16 cellular contexts compared by ENCODE assay signal in genomic region chr18:21725201-21725600, GRCh38.
DNase-seq lines count a peak whose midpoint lies in the region; TF ChIP-seq lines count a peak whose summit lies in the region.
"Had no signal": no experiment of that assay in that cellular context is flagged by ENCODE, and none has a peak within 500 bp of the region (broad histone marks: within the 10 kb centered on the region; RNA-seq: fewer than 3 reads in every experiment).

No MANE protein-coding gene starts in this region.

- H3K27me3 Mint-ChIP-seq in nephron progenitor cell (ENCODE audit: low read depth, poor library complexity), result peaks cover 22% of the 10 kb centered on the region
- H3K27me3 Mint-ChIP-seq: B cell had no signal

- H3K27ac Mint-ChIP-seq in nephron progenitor cell, result peak overlapping the region; percentile 5
- H3K27ac Mint-ChIP-seq: B cell; CD4-positive, alpha-beta memory T cell had no signal

- H3K4me2 ChIP-seq in BLaER1 treated with 17β-estradiol and CSF1 and Interleukin-3, amounts not matched to agents 10 nM and 100 nM, result peak overlapping the region in 7 of 11 experiments; percentile 21 to 55 (median 49); a peak in 14 of 22 replicates

- H3K9me3 ChIP-seq in BLaER1 treated with 17β-estradiol and CSF1 and Interleukin-3, amounts not matched to agents 10 nM and 100 nM (replicated peaks in 1 of 11), result peaks cover 0 to 15% (median 0%) of the 10 kb centered on the region in 11 experiments; a peak in 7 of 22 replicates
- H3K9me3 ChIP-seq: HAP-1 had no signal

- no peak overlapping the region for H3K9ac ChIP-seq in BLaER1 treated with 17β-estradiol and CSF1 and Interleukin-3, amounts not matched to agents 10 nM and 100 nM

- DNase-seq in NCI-H82 treated with DMSO at 0.1 percent for 48 hours (lab: John Stamatoyannopoulos, UW; ENCODE audit: unreplicated experiment), result peak; percentile 88
- DNase-seq in nephron progenitor cell, result no peak
- no peak for DNase-seq in NCI-H526 (lab: John Stamatoyannopoulos, UW)
- DNase-seq in NCI-H2171 treated with DMSO at 0.1 percent for 48 hours (lab: John Stamatoyannopoulos, UW), result no peak
- no peak for DNase-seq in NCI-H748 (lab: John Stamatoyannopoulos, UW; ENCODE audit: unreplicated experiment)
- DNase-seq: C1 segment of cervical spinal cord; Calu3; CD4-positive, alpha-beta memory T cell; COR-L47; DMS53; DMS79 treated with DMSO at 0.1 percent for 48 hours; GF-D8; GOT3 had no signal

- no peaks in the 10 kb centered on the region for H3K27me3 ChIP-seq in BLaER1 treated with 17β-estradiol and CSF1 and Interleukin-3, amounts not matched to agents 10 nM and 100 nM

- H3K36me3 ChIP-seq in BLaER1 treated with 17β-estradiol and CSF1 and Interleukin-3, amounts not matched to agents 10 nM and 100 nM, result no peaks in the 10 kb centered on the region
- H3K36me3 ChIP-seq: HAP-1 had no signal

- H3K27ac ChIP-seq in BLaER1 treated with 17β-estradiol and CSF1 and Interleukin-3, amounts not matched to agents 10 nM and 100 nM, result peak overlapping the region in 3 of 11 experiments; percentile 36 to 51 (median 39); a peak in 5 of 22 replicates

- no peak for TF ChIP-seq CTCF in nephron progenitor cell (IDR thresholded peaks at IDR 0.05)

- H3K4me3 ChIP-seq in BLaER1 treated with 17β-estradiol and CSF1 and Interleukin-3, amounts not matched to agents 10 nM and 100 nM, result no peak overlapping the region
- H3K4me3 ChIP-seq: HAP-1 had no signal

- peaks cover 0 to 15% (median 9%) of the 10 kb centered on the region in 10 experiments; a peak in 13 of 20 replicates for H3K4me1 ChIP-seq in BLaER1 treated with 17β-estradiol and CSF1 and Interleukin-3, amounts not matched to agents 10 nM and 100 nM
- H3K4me1 ChIP-seq: HAP-1 had no signal

- peaks cover 5% of the 10 kb centered on the region for H3K4me1 Mint-ChIP-seq in nephron progenitor cell
- H3K4me1 Mint-ChIP-seq: B cell; CD4-positive, alpha-beta memory T cell had no signal

- H3K9me3 Mint-ChIP-seq in nephron progenitor cell, result peaks cover 3% of the 10 kb centered on the region
- H3K9me3 Mint-ChIP-seq: CD4-positive, alpha-beta memory T cell had no signal

- no peaks in the 10 kb centered on the region for H4K20me1 ChIP-seq in BLaER1 treated with 17β-estradiol and CSF1 and Interleukin-3, amounts not matched to agents 10 nM and 100 nM

- H3K36me3 Mint-ChIP-seq in nephron progenitor cell (ENCODE audit: low read depth), result no peaks in the 10 kb centered on the region
- H3K36me3 Mint-ChIP-seq: CD4-positive, alpha-beta memory T cell had no signal

- H3K4me3 Mint-ChIP-seq in nephron progenitor cell, result no peak overlapping the region
- H3K4me3 Mint-ChIP-seq: B cell; CD4-positive, alpha-beta memory T cell had no signal
